Comparison of ENCODE assay signal across 26 cellular contexts in the genomic region with DNA sequence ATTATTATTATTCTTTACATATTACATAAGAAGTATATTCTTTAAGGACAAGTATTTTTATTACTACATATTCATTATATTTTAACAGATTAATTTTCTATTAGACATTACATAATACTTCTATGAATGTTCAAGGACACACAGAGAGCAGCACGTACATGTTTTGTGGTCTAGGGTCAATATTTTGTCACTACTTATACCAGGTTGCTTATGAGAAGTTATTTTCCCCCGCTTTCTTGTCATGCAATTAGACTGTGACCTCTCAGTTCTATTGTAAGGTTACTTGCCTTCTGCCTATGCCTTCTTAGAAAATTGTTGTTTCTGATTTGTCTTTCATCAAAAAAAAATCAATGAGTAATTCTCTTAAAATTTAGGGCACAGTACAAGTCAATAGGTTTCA. TPM values are rescaled to one million over a fixed set of nuclear protein-coding genes. Genes with fewer than 3 reads are reported as not detected.
DNase-seq lines count a peak whose midpoint lies in the region; ATAC-seq, FAIRE-seq and TF ChIP-seq lines count a peak whose summit lies in the region.
"Had no signal": no experiment of that assay in that cellular context is flagged by ENCODE, and none has a peak within 500 bp of the region (broad histone marks: within the 10 kb centered on the region; RNA-seq: fewer than 3 reads in every experiment).

No MANE protein-coding gene starts in this region.

- no peaks in the 10 kb centered on the region for H3K9me3 ChIP-seq in GM12878 (replicated peaks; ENCODE audit: control insufficient read depth, insufficient read depth, low read length)
- H3K9me3 ChIP-seq: BE2C, BLaER1 had no signal

- RAD21 ChIA-PET in GM12878 (lab: Charles Lee; ENCODE audit: unreplicated experiment) = interaction anchor here (0.8 to 8.4 kb wide), 7 partner anchors 8 to 39 kb away, joined by 3 to 98 read pairs (median 4); partner anchors contain the start of gene BCHE

- no peaks in the 10 kb centered on the region for H3K79me2 ChIP-seq in GM12878 (ENCODE audit: control insufficient read depth, insufficient read depth, low read length)

- H3K4me1 ChIP-seq in GM12878 (ENCODE audit: control insufficient read depth, insufficient read depth, low read length) = no peaks in the 10 kb centered on the region
- H3K4me1 ChIP-seq: BLaER1 had no signal

- CTCF ChIA-PET in GM12878 (lab: Yijun Ruan, JAX) = interaction anchor here (1.4 kb wide), 1 partner anchor 16 kb away, joined by 3 read pairs; no protein-coding TSS in a partner anchor
- CTCF ChIA-PET in GM10248 (lab: Yijun Ruan, JAX) = interaction anchor here (1.4 kb wide), 1 partner anchor 25 kb away, joined by 4 read pairs; no protein-coding TSS in a partner anchor

- H3K4me2 ChIP-seq in GM12878 (ENCODE audit: control insufficient read depth, insufficient read depth) = no peak overlapping the region
- H3K4me2 ChIP-seq: BLaER1 had no signal

- no TSS peak for BruUV-seq in GM12878 (replicated peaks; lab: Mats Ljungman, UMichigan)

- no peak for DNase-seq in GM12878 (ENCODE audit: low read depth, low spot score)
- no peak for DNase-seq in activated gamma-delta T cell (lab: John Stamatoyannopoulos, UW)
- no peak for DNase-seq in HT-29 (ENCODE audit: low spot score)
- DNase-seq in GM10248 (ENCODE audit: extremely low spot score) = no peak
- DNase-seq: 8988T; ACHN; BE2C; C1 segment of cervical spinal cord; CD4-positive, alpha-beta memory T cell; CD4-positive, CD25-positive, alpha-beta regulatory T cell; CD8-positive, alpha-beta memory T cell; COR-L47; DMS 273 treated with DMSO at 0.1 percent for 48 hours; DMS153; DMS53; DMS79; DND-41; EL; GDM1 had no signal

- H4K20me1 ChIP-seq in GM12878 (ENCODE audit: control insufficient read depth, insufficient read depth) = no peaks in the 10 kb centered on the region
- H4K20me1 ChIP-seq: BLaER1 had no signal

- 27% methylated on average over 2 of the region's 2 CpGs for WGBS in GM12878 (ENCODE audit: insufficient coverage, insufficient replicate concordance, low lambda C conversion rate, missing lambda C conversion rate)

- ATAC-seq in GM18867 (IDR thresholded peaks at IDR 0.05; ENCODE audit: unreplicated experiment) (peak; percentile 68), GM12878 (peak; percentile 62)

- no peak for TF ChIP-seq EP300 in GM12878 (IDR thresholded peaks at IDR 0.05; ENCODE audit: borderline replicate concordance in 1 of 2, control insufficient read depth in 1 of 2, low read depth in 2 of 2, low read length in 2 of 2)

- FAIRE-seq in GM12878 (lab: Jason Lieb, UNC) = no peak
- FAIRE-seq: A204.1, GM18507, GM19239 had no signal

- intact Hi-C loops in GM12878 (cut with micrococcal nuclease; ENCODE audit: unreplicated experiment) = no loop called here

- no peaks in the 10 kb centered on the region for H3K27me3 ChIP-seq in GM12878 (replicated peaks in 1 of 2; ENCODE audit: control insufficient read depth in 2 of 2, insufficient read depth in 2 of 2, low read length in 1 of 2)
- H3K27me3 ChIP-seq: BE2C, BLaER1 had no signal

- H3K27ac ChIP-seq in GM12878 (ENCODE audit: control insufficient read depth, insufficient read depth) = no peak overlapping the region
- H3K27ac ChIP-seq: BLaER1 had no signal

- SMC1A ChIA-PET in GM12878 (lab: Charles Lee; ENCODE audit: uncharacterized antibody, unreplicated experiment) = interaction anchor here (0.7 to 3.1 kb wide), 5 partner anchors 12 to 171 kb away, joined by 4 to 24 read pairs (median 13); partner anchors contain the start of gene BCHE

- no peak for TF ChIP-seq POLR2A in GM12878 (IDR thresholded peaks at IDR 0.05; ENCODE audit: low read depth, low read length)

- H3K9ac ChIP-seq in GM12878 (ENCODE audit: control insufficient read depth, insufficient read depth, low read length) = no peak overlapping the region
- H3K9ac ChIP-seq: BLaER1 had no signal

- in situ Hi-C loops in GM12878 (cut with MboI) = no loop called here

- TF ChIP-seq CTCF in GM12878 (IDR thresholded peaks at IDR 0.05 in 2 of 3, conservative IDR thresholded peaks at IDR 0.05 in 1 of 3; ENCODE audit: control insufficient read depth in 2 of 3, extremely low read depth in 1 of 3, insufficient read depth in 1 of 3, low read depth in 3 of 3, low read length in 3 of 3) (no peak), GM10248 (IDR thresholded peaks at IDR 0.05; ENCODE audit: control extremely low read depth, extremely low read depth, low read depth, missing control alignments) (no peak)

- POLR2A ChIA-PET in GM12878 (lab: Charles Lee) = interaction anchor here (0.7 to 1.9 kb wide), 5 partner anchors 11 to 25 kb away, joined by 3 to 10 read pairs (median 3); no protein-coding TSS in a partner anchor
- POLR2A ChIA-PET in GM10248 (lab: Yijun Ruan, JAX) = no interaction called here

- H3K36me3 ChIP-seq in GM12878 (ENCODE audit: control insufficient read depth in 2 of 2, insufficient read depth in 2 of 2, low read length in 1 of 2) = no peaks in the 10 kb centered on the region
- H3K36me3 ChIP-seq: BE2C, BLaER1 had no signal

- no peak overlapping the region for H3K4me3 ChIP-seq in GM12878
- H3K4me3 ChIP-seq: BLaER1 had no signal

- no peak overlapping the region for H2AFZ ChIP-seq in GM12878 (ENCODE audit: control insufficient read depth, low read depth, low read length)

- TF ChIP-seq RAD21 in GM12878 (IDR thresholded peaks at IDR 0.05; ENCODE audit: insufficient read depth, low read depth, low read length) = no peak

TF ChIP-seq in GM12878, 131 proteins besides CTCF, POLR2A, EP300 and RAD21 (continues in another document):
- TF ChIP-seq ATF7 (IDR thresholded peaks at IDR 0.05; ENCODE audit: low read depth) (peak; percentile 64; the same call in 1 of the 2 replicates), RCOR1 (conservative IDR thresholded peaks at IDR 0.05; ENCODE audit: low read depth, low read length) (no peak), ZNF687 (IDR thresholded peaks at IDR 0.05) (peak; percentile 83), SMAD1 (IDR thresholded peaks at IDR 0.05; ENCODE audit: low read depth, partially characterized antibody) (peak; percentile 41), IRF4 (IDR thresholded peaks at IDR 0.05; ENCODE audit: low read depth, low read length) (no peak), NR2F1 (conservative IDR thresholded peaks at IDR 0.05) (peak; percentile 98), POU2F2 (IDR thresholded peaks at IDR 0.05; ENCODE audit: borderline replicate concordance, low read depth, low read length) (no peak), POLR2AphosphoS5 (IDR thresholded peaks at IDR 0.05; ENCODE audit: low read length) (no peak), IKZF1 (conservative IDR thresholded peaks at IDR 0.05) (0 out of 2 replicates have a peak, but pooled peaks have one; percentile 16)

RNA-seq across cellular contexts. Expression of gene BCHE, which starts 21.5 kb away (rescaled TPM):
- total RNA-seq in GM12878 (2013; cell fraction: nucleolus; rRNA removed) = 301 and 307 TPM in 2 replicates
- total RNA-seq in GM12878 (2014; rRNA removed) (18.2 and 22.6 TPM in 2 replicates), GM12878 (2014; rRNA removed; fragmentation: Illumina TruSeq; extraction: Trizol) (29.3 and 32.4 TPM in 2 replicates), GM12878 (2021) (16.3 and 16.8 TPM in 2 replicates)
- 0.49 TPM for polyA plus RNA-seq in GM12878 (2011; ENCODE audit: low read depth)
- polyA plus RNA-seq in GM12878 (2011; rRNA removed) (233 and 435 TPM in 2 replicates), GM12878 (2014; fragmentation: Illumina TruSeq; extraction: Trizol) (33.1 and 43.5 TPM in 2 replicates), GM12878 (2014; fragmentation: Nextera tagmentation; extraction: Ambion mirVana) (10 to 100 TPM; 36.0 to 54.5 TPM), GM12878 (2014; rRNA removed) (12.6 and 17.3 TPM in 2 replicates), GM12878 (2016; fragmentation: Nextera tagmentation; extraction: Ambion mirVana) (10 to 100 TPM; 26.5 to 29.3 TPM)
- polyA plus RNA-seq in GM12878 (2011; cell fraction: cytosol; rRNA removed) = 73.1 and 90.3 TPM in 2 replicates
- polyA plus RNA-seq in GM12878 (2011; cell fraction: nucleus; rRNA removed) = 83.6 and 115 TPM in 2 replicates
- 0.27 and 0.36 TPM in 2 replicates for polyA plus RNA-seq in GM12878 (2012)
- 148 and 163 TPM in 2 replicates for polyA minus RNA-seq in GM12878 (2011; rRNA and poly(A)+ RNA removed)
- polyA minus RNA-seq in GM12878 (2011; cell fraction: cytosol; rRNA and poly(A)+ RNA removed) = 35.0 and 39.0 TPM in 2 replicates
- polyA minus RNA-seq in GM12878 (2011; cell fraction: nucleus; rRNA and poly(A)+ RNA removed) = 172 and 176 TPM in 2 replicates
- not detected in 2 replicates for total RNA-seq in HT-29 (2014; rRNA removed; shearing (Covaris generic))
- total RNA-seq: CD4-positive, alpha-beta memory T cell; CD4-positive, CD25-positive, alpha-beta regulatory T cell; CD8-positive, alpha-beta memory T cell; G401 had no signal
- polyA plus RNA-seq: CD14-positive monocyte; CD4-positive, alpha-beta memory T cell; CD4-positive, CD25-positive, alpha-beta regulatory T cell; CD8-positive, alpha-beta memory T cell had no signal

Comparison
In these comparisons a context has a peak if more than half of its experiments do, and no peak if none do; other contexts are left out.
1. RNA of gene BCHE, which starts 21.5 kb away (total RNA-seq): 16.3 to 307 TPM in GM12878; not detected in HT-29; every median in the first group is over 10 times any median in the second.